ENCODE assay signal across 1 cellular context in the genomic region with DNA sequence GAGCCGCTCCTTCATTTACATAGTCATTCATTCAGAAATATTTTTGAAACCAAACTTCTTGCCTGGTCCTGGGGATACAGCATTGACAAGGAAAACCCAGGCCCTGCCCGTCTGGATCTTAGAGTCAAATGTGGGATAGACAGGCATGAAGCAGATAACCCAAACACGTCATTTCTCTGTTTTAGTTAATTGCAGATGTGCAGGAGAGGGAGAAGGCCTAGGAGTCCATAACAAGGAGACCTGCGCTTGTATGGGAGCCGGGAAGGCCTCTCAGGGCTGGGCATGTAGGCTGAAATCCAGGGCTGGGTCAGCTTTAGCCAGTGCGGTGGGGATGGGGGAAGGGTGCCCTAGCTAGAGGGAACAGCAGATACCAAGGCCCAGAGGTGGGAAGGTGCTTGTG.
A peak's percentile ranks its signal among the peaks of the same experiment; 100 is the strongest.
TF ChIP-seq lines count a peak whose summit lies in the region.

No MANE protein-coding gene starts in this region.

TF ChIP-seq in HEK293, 187 proteins besides CTCF, POLR2A, EP300 and RAD21:
- TF ChIP-seq, protein P1, sequence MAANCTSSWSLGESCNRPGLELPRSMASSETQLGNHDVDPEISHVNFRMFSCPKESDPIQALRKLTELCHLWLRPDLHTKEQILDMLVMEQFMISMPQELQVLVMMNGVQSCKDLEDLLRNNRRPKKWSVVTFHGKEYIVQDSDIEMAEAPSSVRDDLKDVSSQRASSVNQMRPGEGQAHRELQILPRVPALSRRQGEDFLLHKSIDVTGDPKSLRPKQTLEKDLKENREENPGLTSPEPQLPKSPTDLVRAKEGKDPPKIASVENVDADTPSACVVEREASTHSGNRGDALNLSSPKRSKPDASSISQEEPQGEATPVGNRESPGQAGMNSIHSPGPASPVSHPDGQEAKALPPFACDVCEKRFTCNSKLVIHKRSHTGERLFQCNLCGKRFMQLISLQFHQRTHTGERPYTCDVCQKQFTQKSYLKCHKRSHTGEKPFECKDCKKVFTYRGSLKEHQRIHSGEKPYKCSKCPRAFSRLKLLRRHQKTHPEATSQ (tag by site-specific recombination; IDR thresholded peaks at IDR 0.05), result no peak
- TF ChIP-seq SP7 (tag by site-specific recombination; IDR thresholded peaks at IDR 0.05) (no peak), ZNF600 (tag by site-specific recombination; IDR thresholded peaks at IDR 0.05) (peak; percentile 96)
